In genomic region chr17:27895110-27895895, GRCh38 we compare ENCODE assay signal across 19 cellular contexts. TPM values are rescaled to one million over a fixed set of nuclear protein-coding genes. Genes with fewer than 3 reads are reported as not detected.
DNase-seq lines count a peak whose midpoint lies in the region; ATAC-seq and TF ChIP-seq lines count a peak whose summit lies in the region.
"Had no signal": no experiment of that assay in that cellular context is flagged by ENCODE, and none has a peak within 500 bp of the region (broad histone marks: within the 10 kb centered on the region; RNA-seq: fewer than 3 reads in every experiment).

No MANE protein-coding gene starts in this region.

- TF ChIP-seq CTCF in H9 (conservative IDR thresholded peaks at IDR 0.05) (no peak; the same call in 2 of the 3 replicates), natural killer cell (IDR thresholded peaks at IDR 0.05) (no peak)

- no peak overlapping the region for H2AFZ ChIP-seq in H9 (ENCODE audit: low read length)

- WGBS in H9 (ENCODE audit: extremely low coverage, insufficient read length, low lambda C conversion rate), result no CpG with 5 or more reads among the region's 8 CpGs

- H3K36me3 Mint-ChIP-seq in H9 (ENCODE audit: insufficient read depth in 1 of 3, low read depth in 3 of 3) (no peaks in the 10 kb centered on the region), natural killer cell (no peaks in the 10 kb centered on the region)
- H3K36me3 Mint-ChIP-seq: CD4-positive, CD25-positive, alpha-beta regulatory T cell; IgD-negative memory B cell had no signal

- H3K79me1 ChIP-seq in H9 (ENCODE audit: insufficient read depth, low read depth, low read length, poor library complexity, severe bottlenecking), result no peaks in the 10 kb centered on the region

- no peak overlapping the region for H2BK20ac ChIP-seq in H9 (ENCODE audit: low read depth, low read length, poor library complexity, severe bottlenecking)

- no peak overlapping the region for H3K27ac ChIP-seq in H9 (ENCODE audit: insufficient read length, low read depth, low read length)

- no peak overlapping the region for H4K91ac ChIP-seq in H9 (ENCODE audit: insufficient read length, low read depth, low read length)

- DNase-seq in H9, result no peak
- peak; percentile 17 for DNase-seq in NCI-H69 (lab: John Stamatoyannopoulos, UW)
- peak; percentile 36 for DNase-seq in globus pallidus (ENCODE audit: low spot score)
- DNase-seq in pons (ENCODE audit: low spot score), result peak; percentile 42
- no peak for DNase-seq in KG1 (lab: John Stamatoyannopoulos, UW)
- no peak for DNase-seq in natural killer cell
- no peak for DNase-seq in stimulated activated CD4-positive, alpha-beta T cell treated with anti-CD3 and anti-CD28 coated beads, Interleukin-1b, Interleukin-23, amount 100 ng/mL, for 48 hours
- DNase-seq in NCI-H774 (lab: John Stamatoyannopoulos, UW), result no peak
- DNase-seq: AML-193; CD4-positive, CD25-positive, alpha-beta regulatory T cell; DND-41; GDM1; MV-4-11; NCI-H1436 treated with DMSO at 0.1 percent for 48 hours; NCI-H2081 treated with DMSO at 0.1 percent for 48 hours; NCI-H226; Right ventricle myocardium superior; SK-N-SH had no signal

- H3K4me1 Mint-ChIP-seq in H9, result peaks cover 67 to 72% of the 10 kb centered on the region in 2 experiments
- peaks cover 11 to 20% of the 10 kb centered on the region in 2 donors for H3K4me1 Mint-ChIP-seq in natural killer cell

- H2BK12ac ChIP-seq in H9 (ENCODE audit: insufficient read length, low read depth, low read length), result no peak overlapping the region

- H3K27me3 Mint-ChIP-seq in H9 (ENCODE audit: low read depth), result peaks cover 21% of the 10 kb centered on the region
- H3K27me3 Mint-ChIP-seq in natural killer cell (ENCODE audit: low read depth in 2 of 2), result peaks cover 13 to 38% of the 10 kb centered on the region in 2 donors

- H4K8ac ChIP-seq in H9 (replicated peaks; ENCODE audit: insufficient read length, low read depth, low read length), result no peak overlapping the region

- ATAC-seq in natural killer cell, result no peak

- H3K4me2 ChIP-seq in H9 (ENCODE audit: insufficient read depth, insufficient read length, low read length), result peak overlapping the region; percentile 54
- H3K4me2 ChIP-seq: SK-N-SH had no signal

- no peaks in the 10 kb centered on the region for H3K23me2 ChIP-seq in H9 (ENCODE audit: insufficient read length, low read depth, low read length, poor library complexity, severe bottlenecking)

- H3K79me2 ChIP-seq in H9 (ENCODE audit: insufficient read depth, low read length), result no peaks in the 10 kb centered on the region

- no peak overlapping the region for H3K23ac ChIP-seq in H9 (ENCODE audit: insufficient read length, low read depth, low read length)

- H3K18ac ChIP-seq in H9 (ENCODE audit: insufficient read length, low read depth, low read length), result no peak overlapping the region

- H2BK5ac ChIP-seq in H9 (ENCODE audit: insufficient read length, low read length), result no peak overlapping the region

- H3K9me3 Mint-ChIP-seq in H9 (no peaks in the 10 kb centered on the region; a peak in 1 of 5 replicates), natural killer cell (no peaks in the 10 kb centered on the region)
- H3K9me3 Mint-ChIP-seq: IgD-negative memory B cell had no signal

- no peak overlapping the region for H3K56ac ChIP-seq in H9 (ENCODE audit: insufficient read length, low read depth, low read length)

- no peak overlapping the region for H3T11ph ChIP-seq in H9 (ENCODE audit: low read length)

- H3K4me3 Mint-ChIP-seq in H9, result peak overlapping the region; percentile 3 to 53; a peak in 2 of 5 replicates
- H3K4me3 Mint-ChIP-seq in natural killer cell, result no peak overlapping the region

- H3K9ac ChIP-seq in H9 (ENCODE audit: extremely low read depth, insufficient read length, low read length), result no peak overlapping the region
- H3K9ac ChIP-seq: SK-N-SH had no signal

- no peak overlapping the region for H4K5ac ChIP-seq in H9 (ENCODE audit: insufficient read length, low read depth, low read length)

- no peaks in the 10 kb centered on the region for H3K9me3 ChIP-seq in H9 (ENCODE audit: control insufficient read depth, low read depth, low read length)
- H3K9me3 ChIP-seq: SK-N-SH had no signal

- no peak overlapping the region for H2AK5ac ChIP-seq in H9 (ENCODE audit: insufficient read length, low read length)

- no peaks in the 10 kb centered on the region for H3K27me3 ChIP-seq in H9 (ENCODE audit: insufficient read depth, low read length)

- no peaks in the 10 kb centered on the region for H4K20me1 ChIP-seq in H9 (ENCODE audit: control insufficient read depth, insufficient read depth, insufficient read length)

- no peak overlapping the region for H3K14ac ChIP-seq in H9 (ENCODE audit: insufficient read depth, low read length)

- intact Hi-C loops in natural killer cell (cut with micrococcal nuclease), result no loop called here

- H3K4ac ChIP-seq in H9 (ENCODE audit: low read depth, low read length), result no peak overlapping the region

- H2BK120ac ChIP-seq in H9 (ENCODE audit: low read depth, low read length, poor library complexity, severe bottlenecking), result no peak overlapping the region

- H3K27ac Mint-ChIP-seq in H9 (peak overlapping the region in 2 of 3 experiments; percentile 68 to 70; a peak in 4 of 7 replicates), natural killer cell (no peak overlapping the region)
- H3K27ac Mint-ChIP-seq: CD4-positive, CD25-positive, alpha-beta regulatory T cell had no signal

- H2BK15ac ChIP-seq in H9 (ENCODE audit: low read depth, low read length), result no peak overlapping the region

- peaks cover 9% of the 10 kb centered on the region for H3K4me1 ChIP-seq in H9 (ENCODE audit: insufficient read depth, low read length)

RNA-seq across cellular contexts. Expression of gene LYRM9, which starts 2.1 kb away (rescaled TPM):
- total RNA-seq in H9 (2021) (2.2 and 3.2 TPM in 2 replicates), natural killer cell (10 to 100 TPM in 1 of 3 donors, 1 to 10 TPM in 2; 7.8 to 13.0 (median 9.3) TPM)

Comparison
In these comparisons a context has a peak if more than half of its experiments do, and no peak if none do; other contexts are left out.
1. DNase-seq: peak in NCI-H69 (single experiment), globus pallidus (single experiment) and pons (single experiment); none in H9 (single experiment), KG1 (single experiment), natural killer cell (single experiment), stimulated activated CD4-positive, alpha-beta T cell treated with anti-CD3 and anti-CD28 coated beads, Interleukin-1b, Interleukin-23, amount 100 ng/mL, for 48 hours (single experiment) and NCI-H774 (single experiment).
2. H3K27ac Mint-ChIP-seq: peak in H9 (2 of 3); none in natural killer cell (0 of 2).